Comparison of ENCODE assay signal across 2 cellular contexts in genomic region chr3:13507791-13508339, GRCh38.
A peak's percentile ranks its signal among the peaks of the same experiment; 100 is the strongest.
TF ChIP-seq lines count a peak whose summit lies in the region.

No MANE protein-coding gene starts in this region.

TF ChIP-seq in Ishikawa, 13 proteins besides CTCF, POLR2A, EP300 and RAD21:
- 0 out of 2 replicates have a peak, but pooled peaks have one; percentile 28 for TF ChIP-seq USF1 (IDR thresholded peaks at IDR 0.05)
- TF ChIP-seq FOXM1 (IDR thresholded peaks at IDR 0.05; ENCODE audit: borderline replicate concordance, low read depth), result no peak

TF ChIP-seq in HepG2, 621 proteins besides CTCF, POLR2A, EP300 and RAD21:
- TF ChIP-seq ZNF629 (CRISPR knock-in tag; conservative IDR thresholded peaks at IDR 0.05), result peak; percentile 81
- TF ChIP-seq ZNF687 (CRISPR knock-in tag; IDR thresholded peaks at IDR 0.05), result peak; percentile 11; the same call in 1 of the 2 replicates
- TF ChIP-seq RXRA (CRISPR knock-in tag; IDR thresholded peaks at IDR 0.05), result 0 out of 2 replicates have a peak, but pooled peaks have one; percentile 7
- TF ChIP-seq SNAPC2 (CRISPR knock-in tag; IDR thresholded peaks at IDR 0.05), result no peak
- TF ChIP-seq ZFP41 (CRISPR knock-in tag; IDR thresholded peaks at IDR 0.05; ENCODE audit: borderline replicate concordance), result no peak
